ENCODE assay signal across 8 cellular contexts in genomic region chr4:94758700-94759399, GRCh38. TPM values are rescaled to one million over a fixed set of nuclear protein-coding genes. Genes with fewer than 3 reads are reported as not detected.
DNase-seq lines count a peak whose midpoint lies in the region; ATAC-seq and TF ChIP-seq lines count a peak whose summit lies in the region.

No MANE protein-coding gene starts in this region.

- H2AFZ ChIP-seq in osteoblast (ENCODE audit: low read length), result peak overlapping the region; percentile 89

- peaks cover 6 to 15% (median 6%) of the 10 kb centered on the region in 3 donors for H3K4me1 Mint-ChIP-seq in CD8-positive, alpha-beta memory T cell

- H3K27me3 ChIP-seq in CD8-positive, alpha-beta memory T cell (ENCODE audit: insufficient read depth, low read length, poor library complexity, severe bottlenecking), result peaks cover 19% of the 10 kb centered on the region
- H3K27me3 ChIP-seq in osteoblast (ENCODE audit: insufficient read depth, low read length), result peaks cover 57% of the 10 kb centered on the region

- no peaks in the 10 kb centered on the region for H3K79me2 ChIP-seq in osteoblast (ENCODE audit: insufficient read depth, low read length)

- H3K4me1 ChIP-seq in CD8-positive, alpha-beta memory T cell (ENCODE audit: insufficient read depth, low read length), result no peaks in the 10 kb centered on the region
- H3K4me1 ChIP-seq in osteoblast (ENCODE audit: insufficient read depth, low read length), result peaks cover 6% of the 10 kb centered on the region

- peaks cover 37 to 83% of the 10 kb centered on the region in 2 donors for H3K27me3 Mint-ChIP-seq in CD8-positive, alpha-beta memory T cell

- no peak for DNase-seq in CD8-positive, alpha-beta memory T cell
- no peak for DNase-seq in RWPE1 (ENCODE audit: low spot score)
- peak in 1 of 2 donors; percentile 15 for DNase-seq in foreskin fibroblast
- DNase-seq in osteoblast (ENCODE audit: insufficient read length, low spot score, missing footprints), result no peak
- no peak for DNase-seq in stimulated activated naive CD4-positive, alpha-beta T cell treated with Interleukin-2 at 50 U/mL for 16 hours (lab: John Stamatoyannopoulos, UW)
- DNase-seq in T-helper 9 cell, result no peak

- POLR2A ChIA-PET in CD8-positive, alpha-beta memory T cell (lab: Charles Lee), result no interaction called here
- POLR2A ChIA-PET in RWPE1 (lab: Yijun Ruan, JAX; ENCODE audit: low non-redundant PET), result no interaction called here

- no peaks in the 10 kb centered on the region for H3K9me3 ChIP-seq in CD8-positive, alpha-beta memory T cell (ENCODE audit: low read length)
- no peaks in the 10 kb centered on the region for H3K9me3 ChIP-seq in osteoblast (ENCODE audit: low read depth, low read length)

- no peak for ATAC-seq in GM21737 (IDR thresholded peaks at IDR 0.05; ENCODE audit: unreplicated experiment)
- ATAC-seq in activated CD4-positive, CD25-positive, alpha-beta regulatory T cell treated with anti-CD3 and anti-CD28 coated beads, Interleukin-2, amount 50 U/mL, for 24 hours, result no peak

- no peaks in the 10 kb centered on the region for H3K36me3 ChIP-seq in CD8-positive, alpha-beta memory T cell (ENCODE audit: insufficient read depth, low read length)
- no peaks in the 10 kb centered on the region for H3K36me3 ChIP-seq in osteoblast (ENCODE audit: insufficient read depth, low read length)

- peaks cover 0 to 2% (median 0%) of the 10 kb centered on the region in 5 donors for H3K9me3 Mint-ChIP-seq in CD8-positive, alpha-beta memory T cell

- no peak overlapping the region for H3K27ac Mint-ChIP-seq in CD8-positive, alpha-beta memory T cell

- H4K20me1 ChIP-seq in osteoblast (ENCODE audit: insufficient read depth, low read length), result no peaks in the 10 kb centered on the region

- no peaks in the 10 kb centered on the region for H3K36me3 Mint-ChIP-seq in CD8-positive, alpha-beta memory T cell

- peak overlapping the region; percentile 83 for H3K4me2 ChIP-seq in osteoblast (ENCODE audit: insufficient read depth, low read length)

- H3K27ac ChIP-seq in CD8-positive, alpha-beta memory T cell (ENCODE audit: low read depth, low read length), result no peak overlapping the region
- H3K27ac ChIP-seq in RWPE1, result peak overlapping the region; percentile 12; the same call in 1 of the 2 replicates
- no peak overlapping the region for H3K27ac ChIP-seq in osteoblast (ENCODE audit: low read depth, low read length)

- CTCF ChIA-PET in CD8-positive, alpha-beta memory T cell (lab: Charles Lee), result no interaction called here
- CTCF ChIA-PET in RWPE1 (lab: Yijun Ruan, JAX), result no interaction called here

- no peak overlapping the region for H3K4me3 ChIP-seq in CD8-positive, alpha-beta memory T cell (ENCODE audit: low read length)
- peak overlapping the region; percentile 40 to 51 for H3K4me3 ChIP-seq in foreskin fibroblast (ENCODE audit: low read depth in 1 of 2, low read length in 2 of 2)
- H3K4me3 ChIP-seq in osteoblast (ENCODE audit: insufficient read depth, low read length), result peak overlapping the region; percentile 69

- peak overlapping the region; percentile 10 to 72 (median 61) for H3K4me3 Mint-ChIP-seq in CD8-positive, alpha-beta memory T cell

- no peak for TF ChIP-seq CTCF in RWPE1 (conservative IDR thresholded peaks at IDR 0.05; ENCODE audit: low read depth)
- TF ChIP-seq CTCF in foreskin fibroblast (IDR thresholded peaks at IDR 0.05; ENCODE audit: low read depth, low read length), result no peak
- no peak for TF ChIP-seq CTCF in osteoblast (IDR thresholded peaks at IDR 0.05; ENCODE audit: extremely low read depth, low read depth, low read length)

RNA-seq across cellular contexts. Expression of gene BMPR1B, which starts 1.1 kb away (rescaled TPM):
- total RNA-seq in CD8-positive, alpha-beta memory T cell, result not detected
- polyA plus RNA-seq in CD8-positive, alpha-beta memory T cell, result 0.14 TPM
- 2.5 and 7.1 TPM in 2 replicates for total RNA-seq in osteoblast
